ENCODE assay signal across 1 cellular context in genomic region chr20:63968928-63969760, GRCh38.
A peak's percentile ranks its signal among the peaks of the same experiment; 100 is the strongest.
TF ChIP-seq lines count a peak whose summit lies in the region.

No MANE protein-coding gene starts in this region.

TF ChIP-seq in HepG2, 621 proteins besides CTCF, POLR2A, EP300 and RAD21 (continued from another document and continues in another):
- TF ChIP-seq, protein P1, sequence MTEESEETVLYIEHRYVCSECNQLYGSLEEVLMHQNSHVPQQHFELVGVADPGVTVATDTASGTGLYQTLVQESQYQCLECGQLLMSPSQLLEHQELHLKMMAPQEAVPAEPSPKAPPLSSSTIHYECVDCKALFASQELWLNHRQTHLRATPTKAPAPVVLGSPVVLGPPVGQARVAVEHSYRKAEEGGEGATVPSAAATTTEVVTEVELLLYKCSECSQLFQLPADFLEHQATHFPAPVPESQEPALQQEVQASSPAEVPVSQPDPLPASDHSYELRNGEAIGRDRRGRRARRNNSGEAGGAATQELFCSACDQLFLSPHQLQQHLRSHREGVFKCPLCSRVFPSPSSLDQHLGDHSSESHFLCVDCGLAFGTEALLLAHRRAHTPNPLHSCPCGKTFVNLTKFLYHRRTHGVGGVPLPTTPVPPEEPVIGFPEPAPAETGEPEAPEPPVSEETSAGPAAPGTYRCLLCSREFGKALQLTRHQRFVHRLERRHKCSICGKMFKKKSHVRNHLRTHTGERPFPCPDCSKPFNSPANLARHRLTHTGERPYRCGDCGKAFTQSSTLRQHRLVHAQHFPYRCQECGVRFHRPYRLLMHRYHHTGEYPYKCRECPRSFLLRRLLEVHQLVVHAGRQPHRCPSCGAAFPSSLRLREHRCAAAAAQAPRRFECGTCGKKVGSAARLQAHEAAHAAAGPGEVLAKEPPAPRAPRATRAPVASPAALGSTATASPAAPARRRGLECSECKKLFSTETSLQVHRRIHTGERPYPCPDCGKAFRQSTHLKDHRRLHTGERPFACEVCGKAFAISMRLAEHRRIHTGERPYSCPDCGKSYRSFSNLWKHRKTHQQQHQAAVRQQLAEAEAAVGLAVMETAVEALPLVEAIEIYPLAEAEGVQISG (CRISPR knock-in tag; IDR thresholded peaks at IDR 0.05): peak; percentile 52
- TF ChIP-seq HINFP (CRISPR knock-in tag; IDR thresholded peaks at IDR 0.05; ENCODE audit: low read depth) (peak; percentile 35; the same call in 1 of the 2 replicates), ZNF747 (CRISPR knock-in tag; IDR thresholded peaks at IDR 0.05; ENCODE audit: borderline replicate concordance) (no peak), ZNF792 (CRISPR knock-in tag; IDR thresholded peaks at IDR 0.05) (peak; percentile 74; the same call in 1 of the 2 replicates), ZNF460 (CRISPR knock-in tag; IDR thresholded peaks at IDR 0.05; ENCODE audit: borderline replicate concordance) (no peak), CREB3 (CRISPR knock-in tag; IDR thresholded peaks at IDR 0.05) (peak; percentile 41; the same call in 1 of the 2 replicates), TCF7 (IDR thresholded peaks at IDR 0.05; ENCODE audit: low read depth) (peak; percentile 52; the same call in 1 of the 2 replicates), TOE1 (CRISPR knock-in tag; IDR thresholded peaks at IDR 0.05) (no peak), POLR2G (IDR thresholded peaks at IDR 0.05; ENCODE audit: low read depth, low read length) (peak; percentile 81), NFIB (CRISPR knock-in tag; IDR thresholded peaks at IDR 0.05; ENCODE audit: borderline replicate concordance) (no peak), ZNF558 (CRISPR knock-in tag; IDR thresholded peaks at IDR 0.05; ENCODE audit: borderline replicate concordance) (no peak), ETV6 (CRISPR knock-in tag; conservative IDR thresholded peaks at IDR 0.05) (0 out of 2 replicates have a peak, but pooled peaks have one; percentile 45), SNAI1 (CRISPR knock-in tag; IDR thresholded peaks at IDR 0.05; ENCODE audit: borderline replicate concordance) (peak; percentile 83; the same call in 1 of the 2 replicates), ZNF282 (IDR thresholded peaks at IDR 0.05; ENCODE audit: partially characterized antibody) (no peak), MXD3 (CRISPR knock-in tag; IDR thresholded peaks at IDR 0.05) (no peak; the same call in 1 of the 2 replicates), ZNF407 (CRISPR knock-in tag; IDR thresholded peaks at IDR 0.05; ENCODE audit: not compliant biosample characterization) (no peak), MLX (CRISPR knock-in tag; IDR thresholded peaks at IDR 0.05) (no peak), BATF2 (CRISPR knock-in tag; IDR thresholded peaks at IDR 0.05) (no peak), YY1 (IDR thresholded peaks at IDR 0.05; ENCODE audit: insufficient read depth, insufficient replicate concordance, low read depth, low read length) (peak; percentile 82), FOSL2 (CRISPR knock-in tag; IDR thresholded peaks at IDR 0.05) (peak; percentile 99), ZNF780A (CRISPR knock-in tag; IDR thresholded peaks at IDR 0.05) (no peak), ZSCAN21 (CRISPR knock-in tag; IDR thresholded peaks at IDR 0.05; ENCODE audit: borderline replicate concordance) (no peak), HMG20B (CRISPR knock-in tag; conservative IDR thresholded peaks at IDR 0.05) (no peak), HNF1A (IDR thresholded peaks at IDR 0.05; ENCODE audit: low read depth) (peak; percentile 45; the same call in 1 of the 2 replicates), HNF1A (CRISPR knock-in tag; IDR thresholded peaks at IDR 0.05; ENCODE audit: borderline replicate concordance) (peak; percentile 69), E2F1 (CRISPR knock-in tag; IDR thresholded peaks at IDR 0.05) (peak; percentile 41; the same call in 1 of the 2 replicates), ISL2 (CRISPR knock-in tag; IDR thresholded peaks at IDR 0.05) (peak; percentile 40; the same call in 1 of the 2 replicates), ZNF547 (CRISPR knock-in tag; IDR thresholded peaks at IDR 0.05) (peak; percentile 43; the same call in 1 of the 2 replicates), NCOA2 (CRISPR knock-in tag; IDR thresholded peaks at IDR 0.05) (peak; percentile 63; the same call in 1 of the 2 replicates), YEATS4 (CRISPR knock-in tag; IDR thresholded peaks at IDR 0.05; ENCODE audit: borderline replicate concordance) (peak; percentile 60), CAMTA2 (CRISPR knock-in tag; IDR thresholded peaks at IDR 0.05; ENCODE audit: borderline replicate concordance) (no peak), SP1 (IDR thresholded peaks at IDR 0.05) (no peak), SP1 (CRISPR knock-in tag; IDR thresholded peaks at IDR 0.05) (no peak), ZIK1 (CRISPR knock-in tag; IDR thresholded peaks at IDR 0.05; ENCODE audit: borderline replicate concordance, low read depth) (no peak; the same call in 1 of the 2 replicates), GATA4 (IDR thresholded peaks at IDR 0.05; ENCODE audit: borderline replicate concordance, low read depth) (no peak), ZNF766 (CRISPR knock-in tag; IDR thresholded peaks at IDR 0.05; ENCODE audit: borderline replicate concordance) (peak; percentile 71; the same call in 1 of the 2 replicates), ZMYM4 (CRISPR knock-in tag; IDR thresholded peaks at IDR 0.05) (no peak), GZF1 (CRISPR knock-in tag; IDR thresholded peaks at IDR 0.05) (no peak; the same call in 1 of the 2 replicates)
